Comparison of ENCODE assay signal across 31 cellular contexts in genomic region chr2:22487036-22487435, GRCh38.
"Had no signal": no experiment of that assay in that cellular context is flagged by ENCODE, and none has a peak within 500 bp of the region (broad histone marks: within the 10 kb centered on the region; RNA-seq: fewer than 3 reads in every experiment).

No MANE protein-coding gene starts in this region.

- H3K4me3 Mint-ChIP-seq: activated B cell treated with CpG ODN at 0.5 μM for 24 hours; activated CD8-positive, alpha-beta T cell treated with anti-CD3 and anti-CD28 coated beads for 36 hours; activated naive CD8-positive, alpha-beta T cell; activated T-cell treated with anti-CD3 and anti-CD28 coated beads, Interleukin-2, amount 50 U/mL, for 4 hours; activated T-helper 17 cell treated with anti-CD3 and anti-CD28 coated beads, Interleukin-2, amount 50 U/mL, for 72 hours; T-helper 17 cell; T-helper 2 cell treated with Interferon-gamma antibody and Interleukin-4, amounts not matched to agents 5 μg/mL and 100 μg/mL, for 36 hours had no signal

- H3K9me3 ChIP-seq: body of pancreas, esophagus muscularis mucosa, gastrocnemius medialis had no signal

- H3K36me3 Mint-ChIP-seq: activated naive CD8-positive, alpha-beta T cell had no signal

- H3K27ac ChIP-seq: body of pancreas, esophagus muscularis mucosa, foreskin keratinocyte, gastrocnemius medialis, WERI-Rb-1 had no signal

- H3K36me3 ChIP-seq: esophagus muscularis mucosa, gastrocnemius medialis, WERI-Rb-1 had no signal

- H3K27me3 ChIP-seq: body of pancreas, esophagus muscularis mucosa, foreskin keratinocyte, gastrocnemius medialis had no signal

- DNase-seq: activated B cell treated with CpG ODN at 0.5 μM for 24 hours; activated CD4-positive, alpha-beta T cell treated with anti-CD3 and anti-CD28 coated beads for 48 hours; activated CD4-positive, alpha-beta T cell treated with anti-CD3 and anti-CD28 coated beads, Interleukin-2, amount 50 U/mL, for 1 hour; activated CD4-positive, alpha-beta T cell treated with anti-CD3 and anti-CD28 coated beads, Interleukin-2, amount 50 U/mL, for 48 hours; activated CD8-positive, alpha-beta memory T cell treated with anti-CD3 and anti-CD28 coated beads for 24 hours; activated CD8-positive, alpha-beta T cell treated with anti-CD3 and anti-CD28 coated beads for 36 hours; activated effector memory CD4-positive, alpha-beta T cell treated with Interleukin-2 at 50 U/mL for 16 hours; activated gamma-delta T cell treated with Interleukin-2 at 50 U/mL for 16 hours; activated naive CD4-positive, alpha-beta T cell treated with anti-CD3 and anti-CD28 coated beads, Interleukin-2, amount 50 U/mL, for 16 hours; activated naive CD4-positive, alpha-beta T cell treated with Interleukin-2 at 50 U/mL for 16 hours; activated T-cell treated with anti-CD3 and anti-CD28 coated beads, Interleukin-2, amount 50 U/mL, for 4 hours; amniotic stem cell; anterior cingulate cortex; body of pancreas; caudate nucleus; cortex of kidney; dermis blood vessel endothelial cell; effector CD8-positive, alpha-beta T cell; erythroblast; foreskin keratinocyte; gastrocnemius medialis; glutamatergic neuron; T-helper 1 cell; T-helper 17 cell; T1000; WERI-Rb-1 had no signal

- H3K4me1 ChIP-seq: body of pancreas, esophagus muscularis mucosa, foreskin keratinocyte, gastrocnemius medialis had no signal

- H3K4me3 ChIP-seq: body of pancreas, esophagus muscularis mucosa, gastrocnemius medialis had no signal

- H3K27ac Mint-ChIP-seq: activated B cell treated with CpG ODN at 0.5 μM for 24 hours; activated CD8-positive, alpha-beta T cell treated with anti-CD3 and anti-CD28 coated beads for 36 hours; activated naive CD8-positive, alpha-beta T cell; activated T-helper 17 cell treated with anti-CD3 and anti-CD28 coated beads, Interleukin-2, amount 50 U/mL, for 72 hours; T-helper 17 cell; T-helper 2 cell treated with Interferon-gamma antibody and Interleukin-4, amounts not matched to agents 5 μg/mL and 100 μg/mL, for 36 hours had no signal

- H3K4me1 Mint-ChIP-seq: activated B cell treated with CpG ODN at 0.5 μM for 24 hours; activated T-helper 17 cell treated with anti-CD3 and anti-CD28 coated beads, Interleukin-2, amount 50 U/mL, for 72 hours; T-helper 17 cell had no signal

- H3K27me3 Mint-ChIP-seq: activated B cell treated with CpG ODN at 0.5 μM for 24 hours; activated CD8-positive, alpha-beta T cell treated with anti-CD3 and anti-CD28 coated beads for 36 hours; activated naive CD8-positive, alpha-beta T cell; activated T-helper 17 cell treated with anti-CD3 and anti-CD28 coated beads, Interleukin-2, amount 50 U/mL, for 72 hours; T-helper 17 cell had no signal

- ATAC-seq: activated CD4-positive, CD25-positive, alpha-beta regulatory T cell treated with anti-CD3 and anti-CD28 coated beads, Interleukin-2, amount 50 U/mL, for 24 hours; activated CD8-positive, alpha-beta T cell treated with anti-CD3 and anti-CD28 coated beads for 36 hours; activated T-cell treated with anti-CD3 and anti-CD28 coated beads, Interleukin-2, amount 50 U/mL, for 4 hours; activated T-helper 17 cell treated with anti-CD3 and anti-CD28 coated beads, Interleukin-2, amount 50 U/mL, for 72 hours; body of pancreas; foreskin keratinocyte; gastrocnemius medialis; T-helper 17 cell had no signal

- H3K9me3 Mint-ChIP-seq: activated CD8-positive, alpha-beta T cell treated with anti-CD3 and anti-CD28 coated beads for 36 hours had no signal
